Comparison of ENCODE assay signal across 9 cellular contexts in the genomic region with DNA sequence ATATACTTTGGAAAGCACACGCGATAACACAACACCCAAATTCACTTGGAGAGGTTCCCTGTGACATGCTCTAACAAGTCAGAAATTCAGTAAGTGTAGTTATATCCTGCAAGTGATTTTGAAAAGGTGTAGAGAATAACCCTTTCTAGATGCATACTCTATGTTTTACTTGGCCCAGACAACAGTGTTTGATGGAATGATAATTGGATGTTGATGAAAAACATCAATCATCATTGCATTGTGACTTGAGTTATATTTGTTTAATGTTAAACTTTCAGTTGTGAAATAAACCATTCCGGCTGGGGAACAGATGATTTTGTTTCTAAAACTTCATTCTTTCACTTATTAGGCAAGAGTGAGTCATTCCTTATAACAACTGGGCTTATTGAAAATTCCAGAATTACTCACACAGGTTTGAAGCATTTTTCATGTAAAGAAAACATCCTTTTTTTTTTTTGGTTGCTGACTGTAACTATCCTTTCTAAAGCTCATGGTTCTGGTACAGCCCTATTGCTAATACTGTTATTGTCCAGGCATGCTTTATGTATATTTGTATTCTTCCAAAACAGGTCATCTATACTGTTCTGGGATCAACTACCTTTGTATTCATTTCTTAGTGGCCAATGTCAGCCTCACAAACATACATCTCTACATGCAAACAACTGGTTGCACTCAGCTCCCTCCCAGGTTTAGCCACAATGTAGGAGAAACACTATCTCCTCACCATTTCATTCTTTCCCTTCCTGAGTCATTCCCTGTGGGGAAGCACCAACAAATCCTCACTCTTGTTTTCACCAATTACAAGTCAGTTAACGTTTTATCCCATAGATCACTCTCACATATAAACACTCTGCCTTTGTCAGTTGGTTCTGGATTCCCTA.
DNase-seq lines count a peak whose midpoint lies in the region; ATAC-seq and TF ChIP-seq lines count a peak whose summit lies in the region.
"Had no signal": no experiment of that assay in that cellular context is flagged by ENCODE, and none has a peak within 500 bp of the region (broad histone marks: within the 10 kb centered on the region; RNA-seq: fewer than 3 reads in every experiment).

No MANE protein-coding gene starts in this region.

- H3K36me3 ChIP-seq in GM23248 (ENCODE audit: low read depth) (no peaks in the 10 kb centered on the region), sigmoid colon (no peaks in the 10 kb centered on the region), adrenal gland (replicated peaks in 1 of 2) (no peaks in the 10 kb centered on the region), Karpas-422 (ENCODE audit: insufficient read depth, low read length) (no peaks in the 10 kb centered on the region)

- no peak overlapping the region for H3K4me3 Mint-ChIP-seq in activated T-helper 17 cell treated with anti-CD3 and anti-CD28 coated beads, Interleukin-2, amount 50 U/mL, for 72 hours

- H3K79me2 ChIP-seq in GM23248 (ENCODE audit: insufficient read depth) = no peaks in the 10 kb centered on the region
- H3K79me2 ChIP-seq in Karpas-422 (ENCODE audit: low read length) = no peaks in the 10 kb centered on the region

- no peak for TF ChIP-seq CTCF in fibroblast of villous mesenchyme (IDR thresholded peaks at IDR 0.05; ENCODE audit: insufficient read depth, low read depth, low read length)
- TF ChIP-seq CTCF in sigmoid colon (IDR thresholded peaks at IDR 0.05) = no peak
- TF ChIP-seq CTCF in adrenal gland (IDR thresholded peaks at IDR 0.05) = no peak

- no peak for TF ChIP-seq POLR2A in sigmoid colon (IDR thresholded peaks at IDR 0.05)
- no peak for TF ChIP-seq POLR2A in adrenal gland (IDR thresholded peaks at IDR 0.05)

- no peak for TF ChIP-seq EP300 in sigmoid colon (IDR thresholded peaks at IDR 0.05)

- in situ Hi-C loops in GM23248 (cut with MboI) = no loop called here

- H3K9ac ChIP-seq in GM23248 (peak overlapping the region; percentile 32), Karpas-422 (ENCODE audit: low read length) (no peak overlapping the region)

- no peaks in the 10 kb centered on the region for H3K27me3 Mint-ChIP-seq in activated T-helper 17 cell treated with anti-CD3 and anti-CD28 coated beads, Interleukin-2, amount 50 U/mL, for 72 hours

- intact Hi-C loops in sigmoid colon (cut with DNase I) (no loop called here), adrenal gland (cut with DNase I) (no loop called here)

- peak overlapping the region; percentile 55 for H3K4me3 ChIP-seq in GM23248
- peak overlapping the region; percentile 7 for H3K4me3 ChIP-seq in fibroblast of villous mesenchyme (ENCODE audit: low read depth, low read length)
- no peak overlapping the region for H3K4me3 ChIP-seq in sigmoid colon
- H3K4me3 ChIP-seq in adrenal gland = no peak overlapping the region
- no peak overlapping the region for H3K4me3 ChIP-seq in Karpas-422 (ENCODE audit: low read length)

- WGBS in GM23248 (ENCODE audit: low coverage in 1 of 2, low lambda C conversion rate in 2 of 2, missing lambda C conversion rate in 2 of 2), 2 experiments = 1 to 2% methylated on average over 4 of the region's 4 CpGs
- WGBS in sigmoid colon, 2 donors = 58 to 73% methylated on average over 4 of the region's 4 CpGs
- WGBS in adrenal gland, 4 donors = 56 to 59% (median 57%) methylated on average over 4 of the region's 4 CpGs

- no peaks in the 10 kb centered on the region for H3K36me3 Mint-ChIP-seq in activated T-helper 17 cell treated with anti-CD3 and anti-CD28 coated beads, Interleukin-2, amount 50 U/mL, for 72 hours (ENCODE audit: low read depth)

- H3K27ac ChIP-seq in GM23248 = peak overlapping the region; percentile 81
- peak overlapping the region; percentile 8 to 79 (median 58) for H3K27ac ChIP-seq in sigmoid colon
- H3K27ac ChIP-seq in adrenal gland = no peak overlapping the region
- H3K27ac ChIP-seq in Karpas-422 (ENCODE audit: low read length) = no peak overlapping the region

- H3K4me1 ChIP-seq in GM23248 (ENCODE audit: insufficient read depth) = peaks cover 43% of the 10 kb centered on the region
- peaks cover 0 to 19% (median 12%) of the 10 kb centered on the region in 4 donors for H3K4me1 ChIP-seq in sigmoid colon
- no peaks in the 10 kb centered on the region for H3K4me1 ChIP-seq in adrenal gland (replicated peaks in 1 of 2)
- no peaks in the 10 kb centered on the region for H3K4me1 ChIP-seq in Karpas-422 (ENCODE audit: low read length)

- peak overlapping the region; percentile 13; the same call in 1 of the 2 replicates for H2AFZ ChIP-seq in GM23248
- no peak overlapping the region for H2AFZ ChIP-seq in Karpas-422 (ENCODE audit: low read length)

- H3F3A ChIP-seq in GM23248 (ENCODE audit: insufficient read depth) = peaks cover 52% of the 10 kb centered on the region

- no peak overlapping the region for H3K27ac Mint-ChIP-seq in activated T-helper 17 cell treated with anti-CD3 and anti-CD28 coated beads, Interleukin-2, amount 50 U/mL, for 72 hours

- H3K9me3 ChIP-seq in GM23248 (ENCODE audit: low read depth) (no peaks in the 10 kb centered on the region), sigmoid colon (no peaks in the 10 kb centered on the region), adrenal gland (replicated peaks in 1 of 3) (no peaks in the 10 kb centered on the region), Karpas-422 (ENCODE audit: low read length) (no peaks in the 10 kb centered on the region)

- DNase-seq in GM23248 = peak; percentile 96
- peak; percentile 93 for DNase-seq in fibroblast of villous mesenchyme (ENCODE audit: low read depth)
- DNase-seq in sigmoid colon = no peak
- no peak for DNase-seq in adrenal gland
- no peak for DNase-seq in Karpas-422
- DNase-seq in NCI-H1417 treated with DMSO at 0.1 percent for 48 hours (lab: John Stamatoyannopoulos, UW) = no peak
- DNase-seq: OCI-M1 had no signal

- H3K4me1 Mint-ChIP-seq in activated T-helper 17 cell treated with anti-CD3 and anti-CD28 coated beads, Interleukin-2, amount 50 U/mL, for 72 hours = no peaks in the 10 kb centered on the region

- H3K27me3 ChIP-seq in GM23248 (replicated peaks; ENCODE audit: insufficient read depth) (no peaks in the 10 kb centered on the region), sigmoid colon (no peaks in the 10 kb centered on the region), adrenal gland (no peaks in the 10 kb centered on the region), Karpas-422 (ENCODE audit: low read length) (no peaks in the 10 kb centered on the region)

- peak; percentile 47 for ATAC-seq in activated T-helper 17 cell treated with anti-CD3 and anti-CD28 coated beads, Interleukin-2, amount 50 U/mL, for 72 hours (replicated peaks)
- ATAC-seq in GM21515 (IDR thresholded peaks at IDR 0.05; ENCODE audit: unreplicated experiment) = no peak

- H3K9me2 ChIP-seq in GM23248 (ENCODE audit: insufficient read depth) (no peaks in the 10 kb centered on the region; the same call in 1 of the 2 replicates), Karpas-422 (replicated peaks; ENCODE audit: insufficient read depth, low read length) (no peaks in the 10 kb centered on the region)

- H3K4me2 ChIP-seq in GM23248 (ENCODE audit: unreplicated experiment) (peak overlapping the region; percentile 86), Karpas-422 (ENCODE audit: low read depth, low read length, poor library complexity, severe bottlenecking) (no peak overlapping the region)

- H4K20me1 ChIP-seq in GM23248 (ENCODE audit: insufficient read depth) (no peaks in the 10 kb centered on the region), Karpas-422 (ENCODE audit: insufficient read depth, low read depth, low read length) (no peaks in the 10 kb centered on the region)

- no peaks in the 10 kb centered on the region for H3K9me3 Mint-ChIP-seq in activated T-helper 17 cell treated with anti-CD3 and anti-CD28 coated beads, Interleukin-2, amount 50 U/mL, for 72 hours

Comparison
In these comparisons a context has a peak if more than half of its experiments do, and no peak if none do; other contexts are left out.
1. DNase-seq: peak in GM23248 (single experiment) and fibroblast of villous mesenchyme (single experiment); none in sigmoid colon (single experiment), adrenal gland (0 of 7), Karpas-422 (single experiment) and NCI-H1417 treated with DMSO at 0.1 percent for 48 hours (single experiment).
2. H3K27ac ChIP-seq: peak in GM23248 (single experiment) and sigmoid colon (4 of 4); none in adrenal gland (0 of 5) and Karpas-422 (single experiment).
3. H3K4me3 ChIP-seq: peak in GM23248 (single experiment) and fibroblast of villous mesenchyme (single experiment); none in sigmoid colon (0 of 4), adrenal gland (0 of 4) and Karpas-422 (single experiment).